In the genomic region with DNA sequence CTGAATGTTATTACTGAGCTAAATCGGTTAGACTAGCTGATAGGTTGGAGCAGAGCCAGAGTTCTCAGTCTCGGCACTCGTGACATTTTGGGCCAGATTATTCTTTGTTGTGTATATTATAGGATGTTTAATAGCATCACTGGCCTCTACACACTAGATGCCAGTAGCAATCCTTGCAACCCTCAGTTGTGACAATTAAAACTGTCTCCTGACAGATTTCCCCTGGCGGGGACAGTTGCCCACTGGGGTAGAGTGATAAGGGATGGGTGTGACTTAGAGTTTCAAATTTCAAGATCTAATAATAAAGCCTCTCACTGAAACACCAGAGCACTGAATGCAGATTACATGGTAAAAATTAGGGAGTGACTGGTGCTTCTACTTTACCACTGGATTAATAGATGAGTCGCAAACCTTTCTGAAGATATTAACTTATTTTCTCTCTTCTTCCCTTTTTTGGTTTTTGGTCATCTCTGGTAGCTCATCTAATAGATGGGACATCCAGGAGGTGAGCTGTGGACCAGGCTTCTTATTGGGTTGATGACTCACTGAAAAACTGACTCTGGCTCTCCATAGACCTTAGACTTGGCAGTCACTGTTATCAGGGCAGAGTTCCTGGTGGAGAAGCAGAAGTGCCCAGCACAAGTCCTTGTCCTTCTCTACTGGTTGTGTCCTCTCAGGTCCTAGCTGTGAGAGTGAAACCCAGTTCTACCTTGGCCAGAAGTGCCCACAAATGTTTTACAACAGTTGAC, we compare ENCODE assay signal across 25 cellular contexts.
A peak's percentile ranks its signal among the peaks of the same experiment; 100 is the strongest.
DNase-seq lines count a peak whose midpoint lies in the region; ATAC-seq and TF ChIP-seq lines count a peak whose summit lies in the region.
"Had no signal": no experiment of that assay in that cellular context is flagged by ENCODE, and none has a peak within 500 bp of the region (broad histone marks: within the 10 kb centered on the region; RNA-seq: fewer than 3 reads in every experiment).

No MANE protein-coding gene starts in this region.

- no peaks in the 10 kb centered on the region for H3K9me3 Mint-ChIP-seq in neural crest cell
- H3K9me3 Mint-ChIP-seq: activated B cell treated with CpG ODN at 0.5 μM for 24 hours; activated CD4-positive, alpha-beta memory T cell treated with anti-CD3 and anti-CD28 coated beads, Interleukin-2, amount 10 ng/mL, durations not matched to agents 7 days and 5 days; CD8-positive, alpha-beta T cell; GM23338; mesothelial cell of epicardium had no signal

- 77 to 85% (median 80%) methylated on average over 5 of the region's 5 CpGs for WGBS in adrenal gland, 4 donors

- intact Hi-C loops in adrenal gland (cut with DNase I), result no loop called here

- no peaks in the 10 kb centered on the region for H3K36me3 ChIP-seq in adrenal gland (replicated peaks in 1 of 2)
- H3K36me3 ChIP-seq: neural progenitor cell had no signal

- no peak for TF ChIP-seq POLR2A in adrenal gland (IDR thresholded peaks at IDR 0.05)

- H3K4me1 ChIP-seq in adrenal gland (replicated peaks in 1 of 2), result no peaks in the 10 kb centered on the region
- H3K4me1 ChIP-seq: neural progenitor cell, suprapubic skin had no signal

- no peaks in the 10 kb centered on the region for H3K27me3 Mint-ChIP-seq in neural crest cell (ENCODE audit: low read depth)

- no peaks in the 10 kb centered on the region for H3K27me3 ChIP-seq in adrenal gland
- H3K27me3 ChIP-seq: esophagus muscularis mucosa, hepatocyte, neural progenitor cell, suprapubic skin had no signal

- H3K4me3 Mint-ChIP-seq in neural crest cell, result no peak overlapping the region
- H3K4me3 Mint-ChIP-seq: activated B cell treated with CpG ODN at 0.5 μM for 24 hours; activated CD4-positive, alpha-beta memory T cell treated with anti-CD3 and anti-CD28 coated beads, Interleukin-2, amount 10 ng/mL, durations not matched to agents 7 days and 5 days; CD8-positive, alpha-beta T cell; GM23338; mesothelial cell of epicardium; neural progenitor cell had no signal

- TF ChIP-seq CTCF in AG10803 (conservative IDR thresholded peaks at IDR 0.05; ENCODE audit: low read length) (no peak), fibroblast of the aortic adventitia (IDR thresholded peaks at IDR 0.05; ENCODE audit: insufficient read depth, low read length) (no peak), neural crest cell (conservative IDR thresholded peaks at IDR 0.05) (no peak), adrenal gland (IDR thresholded peaks at IDR 0.05) (no peak)

- peak; percentile 9 for DNase-seq in AG10803 (ENCODE audit: low read depth)
- peak; percentile 86 for DNase-seq in OCI-M1 (lab: John Stamatoyannopoulos, UW)
- peak; percentile 35 for DNase-seq in fibroblast of the aortic adventitia (ENCODE audit: low read depth)
- DNase-seq in neural crest cell (ENCODE audit: low read depth, low spot score), result no peak
- DNase-seq in adrenal gland, result no peak
- DNase-seq in hippocampal formation (lab: John Stamatoyannopoulos, UW), result no peak
- DNase-seq: activated B cell treated with CpG ODN at 0.5 μM for 24 hours; activated CD4-positive, alpha-beta memory T cell treated with anti-CD3 and anti-CD28 coated beads, Interleukin-2, amount 10 ng/mL, durations not matched to agents 7 days and 5 days; activated naive CD4-positive, alpha-beta T cell treated with anti-CD3 and anti-CD28 coated beads, Interleukin-2, amount 50 U/mL, for 16 hours; activated T-cell treated with anti-CD3 and anti-CD28 coated beads, Interleukin-2, amount 50 U/mL, for 1 hour; CD8-positive, alpha-beta T cell; cerebellar nuclear complex; effector CD8-positive, alpha-beta T cell; Kasumi-1; NCI-H1105 treated with DMSO at 0.1 percent for 48 hours; NCI-H2081 treated with DMSO at 0.1 percent for 48 hours; SHP77 treated with DMSO at 0.1 percent for 48 hours had no signal

- H3K9me3 ChIP-seq in adrenal gland (replicated peaks in 1 of 3), result peaks cover 0 to 7% (median 0%) of the 10 kb centered on the region in 3 donors
- H3K9me3 ChIP-seq: esophagus muscularis mucosa, suprapubic skin had no signal

- H3K27ac Mint-ChIP-seq in neural crest cell (ENCODE audit: unreplicated experiment), result peak overlapping the region; percentile 73
- H3K27ac Mint-ChIP-seq: activated B cell treated with CpG ODN at 0.5 μM for 24 hours; activated CD4-positive, alpha-beta memory T cell treated with anti-CD3 and anti-CD28 coated beads, Interleukin-2, amount 10 ng/mL, durations not matched to agents 7 days and 5 days; CD8-positive, alpha-beta T cell; GM23338; mesothelial cell of epicardium; neural progenitor cell had no signal

- H3K4me3 ChIP-seq in AG10803 (ENCODE audit: low read length) (no peak overlapping the region), fibroblast of the aortic adventitia (ENCODE audit: low read depth, low read length) (no peak overlapping the region), adrenal gland (no peak overlapping the region)
- H3K4me3 ChIP-seq: esophagus muscularis mucosa, GM23338, hepatocyte, neural progenitor cell, suprapubic skin had no signal

- ATAC-seq in GM21723 (IDR thresholded peaks at IDR 0.05; ENCODE audit: unreplicated experiment) (no peak), GM18868 (IDR thresholded peaks at IDR 0.05; ENCODE audit: unreplicated experiment) (no peak)
- ATAC-seq: CD8-positive, alpha-beta T cell; GM23338 had no signal

- no peaks in the 10 kb centered on the region for H3K4me1 Mint-ChIP-seq in neural crest cell
- H3K4me1 Mint-ChIP-seq: activated B cell treated with CpG ODN at 0.5 μM for 24 hours; activated CD4-positive, alpha-beta memory T cell treated with anti-CD3 and anti-CD28 coated beads, Interleukin-2, amount 10 ng/mL, durations not matched to agents 7 days and 5 days; GM23338; mesothelial cell of epicardium; neural progenitor cell had no signal

- H3K27ac ChIP-seq in adrenal gland, result no peak overlapping the region
- H3K27ac ChIP-seq: esophagus muscularis mucosa, hepatocyte, neural progenitor cell, suprapubic skin had no signal

- peaks cover 4% of the 10 kb centered on the region for H3K36me3 Mint-ChIP-seq in neural crest cell (ENCODE audit: low read depth)
- H3K36me3 Mint-ChIP-seq: CD8-positive, alpha-beta T cell; mesothelial cell of epicardium had no signal

Comparison
In these comparisons a context has a peak if more than half of its experiments do, and no peak if none do; other contexts are left out.
1. DNase-seq: peak in AG10803 (single experiment), OCI-M1 (single experiment) and fibroblast of the aortic adventitia (single experiment); none in neural crest cell (single experiment), adrenal gland (0 of 7) and hippocampal formation (0 of 2).